14 cellular contexts compared by ENCODE assay signal in genomic region chr4:76339364-76339763, GRCh38. TPM values are rescaled to one million over a fixed set of nuclear protein-coding genes. Genes with fewer than 3 reads are reported as not detected.
DNase-seq lines count a peak whose midpoint lies in the region; ATAC-seq, FAIRE-seq and TF ChIP-seq lines count a peak whose summit lies in the region.
"Had no signal": no experiment of that assay in that cellular context is flagged by ENCODE, and none has a peak within 500 bp of the region (broad histone marks: within the 10 kb centered on the region; RNA-seq: fewer than 3 reads in every experiment).

No MANE protein-coding gene starts in this region.

- H2BK5ac ChIP-seq in IMR-90 (ENCODE audit: low read depth, low read length, poor library complexity, severe bottlenecking), result no peak overlapping the region

- H3K4me2 ChIP-seq in IMR-90 (ENCODE audit: low read depth, low read length) (no peak overlapping the region), K562 (ENCODE audit: insufficient read depth, low read length) (no peak overlapping the region)

- POLR2A ChIA-PET in IMR-90 (lab: Charles Lee; ENCODE audit: unreplicated experiment), result no interaction called here
- POLR2A ChIA-PET in K562 (lab: Yijun Ruan, JAX), result interaction anchor here (0.6 kb wide), 1 partner anchor 11 kb away, joined by 3 read pairs; no protein-coding TSS in a partner anchor

- no peaks in the 10 kb centered on the region for H3K79me2 ChIP-seq in K562 (ENCODE audit: control insufficient read depth, insufficient read depth, low read length)

- H4K20me1 ChIP-seq in IMR-90 (ENCODE audit: insufficient read depth, low read length), result no peaks in the 10 kb centered on the region
- H4K20me1 ChIP-seq in K562 (replicated peaks; ENCODE audit: control insufficient read depth, insufficient read depth, low read length), result no peaks in the 10 kb centered on the region

- no peaks in the 10 kb centered on the region for H3K36me3 Mint-ChIP-seq in activated CD4-positive, alpha-beta T cell treated with anti-CD3 and anti-CD28 coated beads, Interleukin-2, amount 10 ng/mL, durations not matched to agents 24 days and 14 days (ENCODE audit: low read depth)

- dilution Hi-C loops in IMR-90 (cut with HindIII; ENCODE audit: low sequenced_read_pairs, unreplicated experiment), result no loop called here

- CTCF ChIA-PET in IMR-90 (lab: Yijun Ruan, JAX) (no interaction called here), K562 (lab: Yijun Ruan, JAX; ENCODE audit: low intra/inter-chr PET ratio) (no interaction called here)

- peak; percentile 19 for FAIRE-seq in K562 (lab: Jason Lieb, UNC)

- WGBS in IMR-90 (ENCODE audit: extremely low coverage in 2 of 2, insufficient read length in 1 of 2), 2 experiments, result no CpG with 5 or more reads among the region's 2 CpGs
- WGBS in K562 (ENCODE audit: insufficient coverage, low coverage, missing lambda C conversion rate), result 18% methylated on average over 2 of the region's 2 CpGs

- no peak for TF ChIP-seq EP300 in K562 (IDR thresholded peaks at IDR 0.05; ENCODE audit: low read length)

- in situ Hi-C loops in IMR-90 (cut with MboI; ENCODE audit: low sequenced_read_pairs) (no loop called here), K562 (cut with MboI) (no loop called here)

- H3K36me3 ChIP-seq in IMR-90 (ENCODE audit: control insufficient read depth, insufficient read depth, low read length) (no peaks in the 10 kb centered on the region), K562 (ENCODE audit: control insufficient read depth, insufficient read depth, low read length) (no peaks in the 10 kb centered on the region)
- H3K36me3 ChIP-seq: SJCRH30 had no signal

- no peaks in the 10 kb centered on the region for H3K79me1 ChIP-seq in IMR-90 (ENCODE audit: low read depth in 1 of 2, low read length in 2 of 2)

- no peak for TF ChIP-seq RAD21 in IMR-90 (IDR thresholded peaks at IDR 0.05; ENCODE audit: low read length)
- no peak for TF ChIP-seq RAD21 in K562 (CRISPR knock-in tag; conservative IDR thresholded peaks at IDR 0.05 in 1 of 2, IDR thresholded peaks at IDR 0.05 in 1 of 2)

- H2AFZ ChIP-seq in IMR-90 (replicated peaks; ENCODE audit: low read length, poor library complexity) (no peak overlapping the region), K562 (ENCODE audit: low read depth, low read length) (peak overlapping the region; percentile 63)

- H2BK15ac ChIP-seq in IMR-90 (ENCODE audit: low read depth, low read length), result no peak overlapping the region

- H3K27me3 ChIP-seq in IMR-90 (ENCODE audit: control insufficient read depth, insufficient read depth, low read length), result peaks cover 6% of the 10 kb centered on the region
- H3K27me3 ChIP-seq in K562 (ENCODE audit: control insufficient read depth in 2 of 2, insufficient read depth in 2 of 2, low read length in 2 of 2), result no peaks in the 10 kb centered on the region
- H3K27me3 ChIP-seq: SJCRH30 had no signal

- no peak overlapping the region for H3K4ac ChIP-seq in IMR-90 (ENCODE audit: low read depth, low read length)

- no peaks in the 10 kb centered on the region for H3K4me1 Mint-ChIP-seq in activated CD4-positive, alpha-beta T cell treated with anti-CD3 and anti-CD28 coated beads, Interleukin-2, amount 10 ng/mL, durations not matched to agents 24 days and 14 days

- DNase-seq in AG08396 (ENCODE audit: low spot score) (peak; percentile 7), IMR-90 (peak; percentile 42), K562 (ENCODE audit: extremely low read depth in 1 of 4, low spot score in 3 of 4) (no peak), pons (ENCODE audit: low spot score) (peak; percentile 3), NCI-H146 (lab: John Stamatoyannopoulos, UW) (no peak), AML-193 (lab: John Stamatoyannopoulos, UW) (no peak)
- no peak for DNase-seq in activated CD4-positive, alpha-beta T cell treated with anti-CD3 and anti-CD28 coated beads, Interleukin-2, amount 10 ng/mL, durations not matched to agents 24 days and 14 days
- DNase-seq: HCEC 1CT, Kasumi-1, NCI-H187 treated with DMSO at 0.1 percent for 48 hours, NCI-H526 treated with DMSO at 0.1 percent for 48 hours had no signal

- no peak overlapping the region for H3K27ac ChIP-seq in IMR-90 (ENCODE audit: insufficient read depth, low read length)
- H3K27ac ChIP-seq in K562 (ENCODE audit: extremely low read depth, low read depth, low read length), result no peak overlapping the region
- H3K27ac ChIP-seq: RWPE1, SJCRH30 had no signal

- H4K91ac ChIP-seq in IMR-90 (ENCODE audit: insufficient read depth, low read depth, low read length), result no peak overlapping the region

- H3K9ac ChIP-seq in IMR-90 (ENCODE audit: low read depth, low read length), result no peak overlapping the region
- no peak overlapping the region for H3K9ac ChIP-seq in K562 (ENCODE audit: insufficient read depth in 1 of 2, low read depth in 2 of 2, low read length in 2 of 2)

- H3K4me3 Mint-ChIP-seq in activated CD4-positive, alpha-beta T cell treated with anti-CD3 and anti-CD28 coated beads, Interleukin-2, amount 10 ng/mL, durations not matched to agents 24 days and 14 days, result no peak overlapping the region

- no peak overlapping the region for H3K14ac ChIP-seq in IMR-90 (replicated peaks; ENCODE audit: low read depth, low read length)

- no peak overlapping the region for H3K56ac ChIP-seq in IMR-90 (ENCODE audit: extremely low read depth, insufficient read depth, low read length)

- no peak overlapping the region for H3K4me3 ChIP-seq in IMR-90 (ENCODE audit: insufficient read depth, low read depth, low read length)
- no peak overlapping the region for H3K4me3 ChIP-seq in K562
- H3K4me3 ChIP-seq: SJCRH30 had no signal

- H4K8ac ChIP-seq in IMR-90 (ENCODE audit: low read depth in 2 of 2, low read length in 2 of 2), result no peak overlapping the region

- H2AK9ac ChIP-seq in IMR-90 (replicated peaks; ENCODE audit: low read depth, low read length, poor library complexity), result no peak overlapping the region

- intact Hi-C loops in IMR-90 (cut with micrococcal nuclease), result no loop called here
- intact Hi-C loops in K562 (cut with micrococcal nuclease), result no loop called here
- intact Hi-C loops in activated CD4-positive, alpha-beta T cell treated with anti-CD3 and anti-CD28 coated beads, Interleukin-2, amount 10 ng/mL, durations not matched to agents 24 days and 14 days (cut with micrococcal nuclease), result no loop called here

- H3K4me1 ChIP-seq in IMR-90 (ENCODE audit: control insufficient read depth, insufficient read depth, low read length), result no peaks in the 10 kb centered on the region
- peaks cover 0 to 8% of the 10 kb centered on the region in 2 experiments; a peak in 2 of 5 replicates for H3K4me1 ChIP-seq in K562 (replicated peaks in 1 of 2; ENCODE audit: control insufficient read depth in 2 of 2, insufficient read depth in 2 of 2, low read length in 2 of 2)
- H3K4me1 ChIP-seq: SJCRH30 had no signal

- H2BK120ac ChIP-seq in IMR-90 (ENCODE audit: low read depth, low read length), result no peak overlapping the region

- no TSS peak for BruUV-seq in IMR-90 (replicated peaks; lab: Mats Ljungman, UMichigan)
- no TSS peak for BruUV-seq in K562 (replicated peaks; lab: Mats Ljungman, UMichigan)

- H3K27ac Mint-ChIP-seq in activated CD4-positive, alpha-beta T cell treated with anti-CD3 and anti-CD28 coated beads, Interleukin-2, amount 10 ng/mL, durations not matched to agents 24 days and 14 days, result no peak overlapping the region

- ATAC-seq in IMR-90 (ENCODE audit: low read depth) (peak; percentile 92), K562 (no peak)

- no peak overlapping the region for H2BK20ac ChIP-seq in IMR-90 (ENCODE audit: low read depth, low read length)

- no peak for TF ChIP-seq POLR2A in IMR-90 (IDR thresholded peaks at IDR 0.05; ENCODE audit: low read depth, low read length)
- no peak for TF ChIP-seq POLR2A in K562 (conservative IDR thresholded peaks at IDR 0.05)

- no peak overlapping the region for H3K18ac ChIP-seq in IMR-90 (ENCODE audit: low read depth, low read length)

- no peaks in the 10 kb centered on the region for H3K9me3 ChIP-seq in IMR-90 (ENCODE audit: control insufficient read depth, insufficient read depth, low read length)
- no peaks in the 10 kb centered on the region for H3K9me3 ChIP-seq in K562 (replicated peaks; ENCODE audit: control insufficient read depth, insufficient read depth, low read depth, low read length)
- H3K9me3 ChIP-seq: SJCRH30 had no signal

- H3K9me1 ChIP-seq in IMR-90 (ENCODE audit: insufficient read depth, low read length), result no peaks in the 10 kb centered on the region
- no peaks in the 10 kb centered on the region for H3K9me1 ChIP-seq in K562 (ENCODE audit: control insufficient read depth, insufficient read depth, low read length)

- TF ChIP-seq CTCF in IMR-90 (conservative IDR thresholded peaks at IDR 0.05; ENCODE audit: low read depth, low read length) (no peak), K562 (IDR thresholded peaks at IDR 0.05 in 2 of 3, conservative IDR thresholded peaks at IDR 0.05 in 1 of 3; ENCODE audit: insufficient read depth in 2 of 3, low read depth in 1 of 3, low read length in 3 of 3) (no peak)

- peaks cover 8% of the 10 kb centered on the region for H3K27me3 Mint-ChIP-seq in activated CD4-positive, alpha-beta T cell treated with anti-CD3 and anti-CD28 coated beads, Interleukin-2, amount 10 ng/mL, durations not matched to agents 24 days and 14 days

- no peak overlapping the region for H2AK5ac ChIP-seq in IMR-90 (ENCODE audit: low read depth, low read length)

- no peak overlapping the region for H3K23ac ChIP-seq in IMR-90 (ENCODE audit: low read depth, low read length)

- H4K5ac ChIP-seq in IMR-90 (ENCODE audit: low read depth, low read length), result no peak overlapping the region

- H3K9me3 Mint-ChIP-seq in activated CD4-positive, alpha-beta T cell treated with anti-CD3 and anti-CD28 coated beads, Interleukin-2, amount 10 ng/mL, durations not matched to agents 24 days and 14 days, result peaks cover 6% of the 10 kb centered on the region

RNA-seq across cellular contexts. Expression of gene STBD1, which starts 32.8 kb away (rescaled TPM):
- total RNA-seq in IMR-90 (2012; rRNA removed), result 2.2 and 3.0 TPM in 2 replicates
- polyA plus RNA-seq in IMR-90 (2012; rRNA removed), result 1.3 and 1.7 TPM in 2 replicates
- polyA plus RNA-seq in IMR-90 (2012; cell fraction: cytosol; rRNA removed), result 0.55 and 1.1 TPM in 2 replicates
- polyA plus RNA-seq in IMR-90 (2012; cell fraction: nucleus; rRNA removed; ENCODE audit: low replicate concordance), result 0.09 and 0.13 TPM in 2 replicates
- not detected in 2 replicates for total RNA-seq in K562 (2011; cell fraction: chromatin; rRNA removed; ENCODE audit: low replicate concordance)
- total RNA-seq in K562 (2011; cell fraction: nucleolus; rRNA removed), result 0.39 and 0.50 TPM in 2 replicates
- 0.53 TPM in 1 of 2 replicates, not detected in the other for total RNA-seq in K562 (2011; cell fraction: nucleoplasm; rRNA removed)
- total RNA-seq in K562 (2014; rRNA removed), result 0.29 and 0.54 TPM in 2 replicates
- total RNA-seq in K562 (2014; rRNA removed; fragmentation: Illumina TruSeq; extraction: Trizol), result 0.18 and 0.22 TPM in 2 replicates
- 0.33 and 0.41 TPM in 2 replicates for total RNA-seq in K562 (2015; rRNA removed; fragmentation: Illumina TruSeq; extraction: Trizol)
- 0.42 and 0.64 TPM in 2 replicates for total RNA-seq in K562 (2021)
- polyA plus RNA-seq in K562 (2011; rRNA removed), result 0.08 and 0.34 TPM in 2 replicates
- 0.03 and 0.32 TPM in 2 replicates for polyA plus RNA-seq in K562 (2011; cell fraction: cytosol; rRNA removed)
- polyA plus RNA-seq in K562 (2011; cell fraction: nucleus; rRNA removed), result 0.07 and 0.10 TPM in 2 replicates
- polyA plus RNA-seq in K562 (2012), result 0.62 and 1.5 TPM in 2 replicates
- 0.10 and 0.27 TPM in 2 replicates for polyA plus RNA-seq in K562 (2014; fragmentation: Illumina TruSeq; extraction: Trizol)
- not detected for polyA plus RNA-seq in K562 (2014; fragmentation: Nextera tagmentation; extraction: Ambion mirVana)
- 0.24 and 0.38 TPM in 2 replicates for polyA plus RNA-seq in K562 (2014; rRNA removed)
- 0.21 TPM in 1 of 2 replicates, not detected in the other for polyA minus RNA-seq in K562 (2011; rRNA and poly(A)+ RNA removed)
- polyA minus RNA-seq in K562 (2011; cell fraction: cytosol; rRNA and poly(A)+ RNA removed), result 0.29 TPM in 1 of 2 replicates, not detected in the other
- polyA minus RNA-seq in K562 (2011; cell fraction: nucleus; rRNA and poly(A)+ RNA removed), result 0.11 and 0.13 TPM in 2 replicates
- 0.14 and 0.35 TPM in 2 replicates for total RNA-seq in activated CD4-positive, alpha-beta T cell treated with anti-CD3 and anti-CD28 coated beads, Interleukin-2, amount 10 ng/mL, durations not matched to agents 24 days and 14 days
- total RNA-seq: A673 had no signal

Comparison
In these comparisons a context has a peak if more than half of its experiments do, and no peak if none do; other contexts are left out.
1. DNase-seq: peak in AG08396 (single experiment), IMR-90 (single experiment) and pons (single experiment); none in K562 (0 of 4), NCI-H146 (single experiment), activated CD4-positive, alpha-beta T cell treated with anti-CD3 and anti-CD28 coated beads, Interleukin-2, amount 10 ng/mL, durations not matched to agents 24 days and 14 days (single experiment) and AML-193 (0 of 2).